Comparison of ENCODE assay signal across 12 cellular contexts in genomic region chr16:88780100-88781062, GRCh38. TPM values are rescaled to one million over a fixed set of nuclear protein-coding genes. Genes with fewer than 3 reads are reported as not detected.
A peak's percentile ranks its signal among the peaks of the same experiment; 100 is the strongest.
DNase-seq lines count a peak whose midpoint lies in the region; ATAC-seq, FAIRE-seq and TF ChIP-seq lines count a peak whose summit lies in the region.
"Had no signal": no experiment of that assay in that cellular context is flagged by ENCODE, and none has a peak within 500 bp of the region (broad histone marks: within the 10 kb centered on the region; RNA-seq: fewer than 3 reads in every experiment).

No MANE protein-coding gene starts in this region.

- peak overlapping the region; percentile 81 for H3K4me3 Mint-ChIP-seq in natural killer cell treated with Interleukin-12 subunit alpha and Interleukin-12 subunit beta and Interleukin-15 and Interleukin-18, amount 100 ng/mL, for 72 hours

- H3K4me3 ChIP-seq in BLaER1, result peak overlapping the region; percentile 29
- H3K4me3 ChIP-seq in GM12878, result peak overlapping the region; percentile 80

- no peaks in the 10 kb centered on the region for H3K36me3 Mint-ChIP-seq in natural killer cell treated with Interleukin-12 subunit alpha and Interleukin-12 subunit beta and Interleukin-15 and Interleukin-18, amount 100 ng/mL, for 72 hours

- BruUV-seq in GM12878 (replicated peaks; lab: Mats Ljungman, UMichigan), result no TSS peak

- in situ Hi-C loops in GM12878 (cut with MboI), result loop anchor here (10.0 kb wide), 1 partner anchor 326 kb away; the partner anchor contains the start of gene ZFPM1

- TF ChIP-seq EP300 in GM12878 (IDR thresholded peaks at IDR 0.05; ENCODE audit: borderline replicate concordance in 1 of 2, control insufficient read depth in 1 of 2, low read depth in 2 of 2, low read length in 2 of 2), result no peak

- H3K27ac ChIP-seq in BLaER1, result peak overlapping the region; percentile 97
- peak overlapping the region; percentile 84 for H3K27ac ChIP-seq in KOPT-K1 (ENCODE audit: low read depth, low read length, poor library complexity, severe bottlenecking)
- peak overlapping the region; percentile 75 for H3K27ac ChIP-seq in GM12878 (ENCODE audit: control insufficient read depth, insufficient read depth)

- no peak for TF ChIP-seq CTCF in GM12878 (IDR thresholded peaks at IDR 0.05 in 2 of 3, conservative IDR thresholded peaks at IDR 0.05 in 1 of 3; ENCODE audit: control insufficient read depth in 2 of 3, extremely low read depth in 1 of 3, insufficient read depth in 1 of 3, low read depth in 3 of 3, low read length in 3 of 3)

- no peaks in the 10 kb centered on the region for H3K9me3 ChIP-seq in BLaER1
- no peaks in the 10 kb centered on the region for H3K9me3 ChIP-seq in KOPT-K1 (ENCODE audit: insufficient read depth, low read length, poor library complexity, severe bottlenecking)
- no peaks in the 10 kb centered on the region for H3K9me3 ChIP-seq in GM12878 (replicated peaks; ENCODE audit: control insufficient read depth, insufficient read depth, low read length)
- H3K9me3 ChIP-seq: tibial artery had no signal

- RAD21 ChIA-PET in GM12878 (lab: Charles Lee; ENCODE audit: unreplicated experiment), result interaction anchor here (0.8 to 6.7 kb wide), 4 partner anchors 20 to 43 kb away, joined by 4 to 50 read pairs (median 12); partner anchors contain the start of gene APRT

- peak overlapping the region; percentile 95 for H3K4me2 ChIP-seq in BLaER1
- H3K4me2 ChIP-seq in GM12878 (ENCODE audit: control insufficient read depth, insufficient read depth), result peak overlapping the region; percentile 99

- no peaks in the 10 kb centered on the region for H3K9me3 Mint-ChIP-seq in natural killer cell treated with Interleukin-12 subunit alpha and Interleukin-12 subunit beta and Interleukin-15 and Interleukin-18, amount 100 ng/mL, for 72 hours

- WGBS in GM12878 (ENCODE audit: insufficient coverage, insufficient replicate concordance, low lambda C conversion rate, missing lambda C conversion rate), result 35% methylated on average over 15 of the region's 15 CpGs

- SMC1A ChIA-PET in GM12878 (lab: Charles Lee; ENCODE audit: uncharacterized antibody, unreplicated experiment), result interaction anchor here (0.6 to 1.9 kb wide), 10 partner anchors 9 to 436 kb away, joined by 3 to 10 read pairs (median 4); no protein-coding TSS in a partner anchor

- H2AFZ ChIP-seq in GM12878 (ENCODE audit: control insufficient read depth, low read depth, low read length), result peak overlapping the region; percentile 34

- H3K36me3 ChIP-seq in BLaER1 (peaks cover 17% of the 10 kb centered on the region), KOPT-K1 (ENCODE audit: insufficient read depth, low read length) (peaks cover 44% of the 10 kb centered on the region), GM12878 (ENCODE audit: control insufficient read depth in 2 of 2, insufficient read depth in 2 of 2, low read length in 1 of 2) (peaks cover 0 to 3% of the 10 kb centered on the region in 2 experiments; a peak in 2 of 4 replicates)
- H3K36me3 ChIP-seq: tibial artery had no signal

- H3K4me1 Mint-ChIP-seq in natural killer cell treated with Interleukin-12 subunit alpha and Interleukin-12 subunit beta and Interleukin-15 and Interleukin-18, amount 100 ng/mL, for 72 hours (ENCODE audit: low read depth in 2 of 2), result peaks cover 40 to 47% of the 10 kb centered on the region in 2 donors

- H3K27ac Mint-ChIP-seq in natural killer cell treated with Interleukin-12 subunit alpha and Interleukin-12 subunit beta and Interleukin-15 and Interleukin-18, amount 100 ng/mL, for 72 hours, result peak overlapping the region; percentile 87 to 94

- H4K20me1 ChIP-seq in BLaER1, result peaks cover 90% of the 10 kb centered on the region
- no peaks in the 10 kb centered on the region; the same call in 1 of the 2 replicates for H4K20me1 ChIP-seq in GM12878 (ENCODE audit: control insufficient read depth, insufficient read depth)

- H3K9ac ChIP-seq in BLaER1 (peak overlapping the region; percentile 72), GM12878 (ENCODE audit: control insufficient read depth, insufficient read depth, low read length) (peak overlapping the region; percentile 90)

- intact Hi-C loops in GM12878 (cut with micrococcal nuclease; ENCODE audit: unreplicated experiment), result no loop called here
- intact Hi-C loops in left colon (cut with DNase I, micrococcal nuclease), result loop anchor here in 1 of 2 donors (5.0 kb wide), 1 partner anchor 33 kb away; no protein-coding TSS in a partner anchor

- CTCF ChIA-PET in GM12878 (lab: Yijun Ruan, JAX), result interaction anchor here (0.8 to 4.6 kb wide), 13 partner anchors 9 to 118 kb away, joined by 3 to 51 read pairs (median 6); partner anchors contain the start of gene MVD

- TF ChIP-seq RAD21 in GM12878 (IDR thresholded peaks at IDR 0.05; ENCODE audit: insufficient read depth, low read depth, low read length), result no peak

- DNase-seq in GM12878 (ENCODE audit: low read depth, low spot score), result no peak
- no peak for DNase-seq in natural killer cell treated with Interleukin-12 subunit alpha and Interleukin-12 subunit beta and Interleukin-15 and Interleukin-18, amount 100 ng/mL, for 72 hours (ENCODE audit: low spot score)
- no peak for DNase-seq in epidermal melanocyte (ENCODE audit: insufficient read length, low spot score)
- no peak for DNase-seq in activated effector memory CD4-positive, alpha-beta T cell treated with Interleukin-2 at 50 U/mL for 16 hours
- no peak for DNase-seq in left colon
- DNase-seq in amniotic stem cell (lab: John Stamatoyannopoulos, UW), result no peak
- DNase-seq: activated gamma-delta T cell, NCI-H1694 treated with DMSO at 0.1 percent for 48 hours, tibial artery had no signal

- no peak for ATAC-seq in GM12878
- no peak for ATAC-seq in natural killer cell treated with Interleukin-12 subunit alpha and Interleukin-12 subunit beta and Interleukin-15 and Interleukin-18, amount 100 ng/mL, for 72 hours
- no peak for ATAC-seq in left colon

- H3K79me2 ChIP-seq in GM12878 (ENCODE audit: control insufficient read depth, insufficient read depth, low read length), result peaks cover 88% of the 10 kb centered on the region

- H3K4me1 ChIP-seq in BLaER1, result peaks cover 89% of the 10 kb centered on the region
- H3K4me1 ChIP-seq in GM12878 (ENCODE audit: control insufficient read depth, insufficient read depth, low read length), result peaks cover 28% of the 10 kb centered on the region

- no peaks in the 10 kb centered on the region for H3K27me3 Mint-ChIP-seq in natural killer cell treated with Interleukin-12 subunit alpha and Interleukin-12 subunit beta and Interleukin-15 and Interleukin-18, amount 100 ng/mL, for 72 hours

- TF ChIP-seq POLR2A in GM12878 (IDR thresholded peaks at IDR 0.05; ENCODE audit: low read depth, low read length), result no peak; the same call in 1 of the 2 replicates

- FAIRE-seq in GM12878 (lab: Jason Lieb, UNC), result no peak
- FAIRE-seq: H1 had no signal

- no peaks in the 10 kb centered on the region for H3K27me3 ChIP-seq in BLaER1
- H3K27me3 ChIP-seq in GM12878 (replicated peaks in 1 of 2; ENCODE audit: control insufficient read depth in 2 of 2, insufficient read depth in 2 of 2, low read length in 1 of 2), result no peaks in the 10 kb centered on the region
- H3K27me3 ChIP-seq: tibial artery had no signal

- POLR2A ChIA-PET in GM12878 (lab: Charles Lee), result interaction anchor here (0.6 to 4.0 kb wide), 11 partner anchors 13 to 144 kb away, joined by 3 to 30 read pairs (median 4); partner anchors contain the start of genes APRT, GALNS and TRAPPC2L

RNA-seq across cellular contexts. Expression of gene PIEZO1, which starts 4.6 kb away (rescaled TPM):
- total RNA-seq in GM12878 (2013; cell fraction: nucleolus; rRNA removed), result 218 and 234 TPM in 2 replicates
- 96.3 and 106 TPM in 2 replicates for total RNA-seq in GM12878 (2014; rRNA removed)
- 21.8 and 30.6 TPM in 2 replicates for total RNA-seq in GM12878 (2014; rRNA removed; fragmentation: Illumina TruSeq; extraction: Trizol)
- 146 and 169 TPM in 2 replicates for total RNA-seq in GM12878 (2021)
- 55.6 TPM for polyA plus RNA-seq in GM12878 (2011; ENCODE audit: low read depth)
- polyA plus RNA-seq in GM12878 (2011; rRNA removed), result 15.2 and 28.0 TPM in 2 replicates
- 47.6 and 77.5 TPM in 2 replicates for polyA plus RNA-seq in GM12878 (2011; cell fraction: cytosol; rRNA removed)
- polyA plus RNA-seq in GM12878 (2011; cell fraction: nucleus; rRNA removed), result 493 and 679 TPM in 2 replicates
- 77.9 and 106 TPM in 2 replicates for polyA plus RNA-seq in GM12878 (2012)
- 17.0 and 39.9 TPM in 2 replicates for polyA plus RNA-seq in GM12878 (2014; fragmentation: Illumina TruSeq; extraction: Trizol)
- polyA plus RNA-seq in GM12878 (2014; fragmentation: Nextera tagmentation; extraction: Ambion mirVana), result 1 to 10 TPM; 1.3 to 7.2 TPM
- 116 and 167 TPM in 2 replicates for polyA plus RNA-seq in GM12878 (2014; rRNA removed)
- 10 to 100 TPM; 31.1 to 35.6 TPM for polyA plus RNA-seq in GM12878 (2016; fragmentation: Nextera tagmentation; extraction: Ambion mirVana)
- polyA minus RNA-seq in GM12878 (2011; rRNA and poly(A)+ RNA removed), result 39.4 and 60.9 TPM in 2 replicates
- polyA minus RNA-seq in GM12878 (2011; cell fraction: cytosol; rRNA and poly(A)+ RNA removed), result 27.0 and 30.1 TPM in 2 replicates
- 81.4 and 144 TPM in 2 replicates for polyA minus RNA-seq in GM12878 (2011; cell fraction: nucleus; rRNA and poly(A)+ RNA removed)
- 100 to 1,000 TPM in 1 of 2 donors, 10 to 100 TPM in 1; 84.8 to 298 TPM for total RNA-seq in natural killer cell treated with Interleukin-12 subunit alpha and Interleukin-12 subunit beta and Interleukin-15 and Interleukin-18, amount 100 ng/mL, for 72 hours
- 100 to 1,000 TPM; 118 to 146 TPM for total RNA-seq in left colon

RNA-seq across cellular contexts. Expression of gene CDT1, which starts 23.2 kb away (rescaled TPM):
- 10.9 and 14.9 TPM in 2 replicates for total RNA-seq in GM12878 (2013; cell fraction: nucleolus; rRNA removed)
- total RNA-seq in GM12878 (2014; rRNA removed) (40.4 and 59.3 TPM in 2 replicates), GM12878 (2014; rRNA removed; fragmentation: Illumina TruSeq; extraction: Trizol) (6.5 and 8.5 TPM in 2 replicates), GM12878 (2021) (87.6 and 90.0 TPM in 2 replicates), left colon (10 to 100 TPM in 1 of 2 donors, 1 to 10 TPM in 1; 6.8 to 14.8 TPM)
- polyA plus RNA-seq in GM12878 (2011; ENCODE audit: low read depth), result 8.4 TPM
- polyA plus RNA-seq in GM12878 (2011; rRNA removed) (3.3 and 9.0 TPM in 2 replicates), GM12878 (2014; fragmentation: Illumina TruSeq; extraction: Trizol) (1.3 and 4.3 TPM in 2 replicates), GM12878 (2014; fragmentation: Nextera tagmentation; extraction: Ambion mirVana) (1 to 10 TPM in 1 of 2 experiments, under 1 TPM in 1; 0.50 to 1.9 TPM), GM12878 (2014; rRNA removed) (37.7 and 58.6 TPM in 2 replicates), GM12878 (2016; fragmentation: Nextera tagmentation; extraction: Ambion mirVana) (10 to 100 TPM in 1 of 2 experiments, 1 to 10 TPM in 1; 5.7 to 41.3 TPM)
- 24.4 and 33.2 TPM in 2 replicates for polyA plus RNA-seq in GM12878 (2011; cell fraction: cytosol; rRNA removed)
- 26.7 and 44.2 TPM in 2 replicates for polyA plus RNA-seq in GM12878 (2011; cell fraction: nucleus; rRNA removed)
- polyA plus RNA-seq in GM12878 (2012), result 39.9 and 49.2 TPM in 2 replicates
- polyA minus RNA-seq in GM12878 (2011; rRNA and poly(A)+ RNA removed), result 8.9 and 34.4 TPM in 2 replicates
- polyA minus RNA-seq in GM12878 (2011; cell fraction: cytosol; rRNA and poly(A)+ RNA removed), result 37.6 and 54.5 TPM in 2 replicates
- polyA minus RNA-seq in GM12878 (2011; cell fraction: nucleus; rRNA and poly(A)+ RNA removed), result 8.5 and 22.1 TPM in 2 replicates
- total RNA-seq in natural killer cell treated with Interleukin-12 subunit alpha and Interleukin-12 subunit beta and Interleukin-15 and Interleukin-18, amount 100 ng/mL, for 72 hours, result 100 to 1,000 TPM in 1 of 2 donors, 10 to 100 TPM in 1; 50.0 to 129 TPM

RNA-seq across cellular contexts. Expression of gene APRT, which starts 31.3 kb away (rescaled TPM):
- total RNA-seq in GM12878 (2013; cell fraction: nucleolus; rRNA removed), result 39.3 and 42.6 TPM in 2 replicates
- total RNA-seq in GM12878 (2014; rRNA removed) (308 and 348 TPM in 2 replicates), GM12878 (2014; rRNA removed; fragmentation: Illumina TruSeq; extraction: Trizol) (106 and 113 TPM in 2 replicates), GM12878 (2021) (219 and 234 TPM in 2 replicates), left colon (100 to 1,000 TPM; 112 to 199 TPM)
- 71.1 TPM for polyA plus RNA-seq in GM12878 (2011; ENCODE audit: low read depth)
- polyA plus RNA-seq in GM12878 (2011; rRNA removed) (39.6 and 95.7 TPM in 2 replicates), GM12878 (2014; fragmentation: Illumina TruSeq; extraction: Trizol) (8.6 and 46.2 TPM in 2 replicates), GM12878 (2014; fragmentation: Nextera tagmentation; extraction: Ambion mirVana) (100 to 1,000 TPM in 1 of 2 experiments, 10 to 100 TPM in 1; 30.6 to 100 TPM), GM12878 (2014; rRNA removed) (278 and 338 TPM in 2 replicates), GM12878 (2016; fragmentation: Nextera tagmentation; extraction: Ambion mirVana) (100 to 1,000 TPM; 446 to 495 TPM)
- 75.8 and 141 TPM in 2 replicates for polyA plus RNA-seq in GM12878 (2011; cell fraction: cytosol; rRNA removed)
- 107 and 109 TPM in 2 replicates for polyA plus RNA-seq in GM12878 (2011; cell fraction: nucleus; rRNA removed)
- 148 and 153 TPM in 2 replicates for polyA plus RNA-seq in GM12878 (2012)
- 11.7 and 28.6 TPM in 2 replicates for polyA minus RNA-seq in GM12878 (2011; rRNA and poly(A)+ RNA removed)
- polyA minus RNA-seq in GM12878 (2011; cell fraction: cytosol; rRNA and poly(A)+ RNA removed), result 42.0 and 50.9 TPM in 2 replicates
- polyA minus RNA-seq in GM12878 (2011; cell fraction: nucleus; rRNA and poly(A)+ RNA removed), result 22.0 and 30.6 TPM in 2 replicates
- 100 to 1,000 TPM; 142 to 192 TPM for total RNA-seq in natural killer cell treated with Interleukin-12 subunit alpha and Interleukin-12 subunit beta and Interleukin-15 and Interleukin-18, amount 100 ng/mL, for 72 hours
